11 cellular contexts compared by ENCODE assay signal in genomic region chr19:50514346-50515167, GRCh38. TPM values are rescaled to one million over a fixed set of nuclear protein-coding genes. Genes with fewer than 3 reads are reported as not detected.
DNase-seq lines count a peak whose midpoint lies in the region; ATAC-seq lines count a peak whose summit lies in the region.
"Had no signal": no experiment of that assay in that cellular context is flagged by ENCODE, and none has a peak within 500 bp of the region (broad histone marks: within the 10 kb centered on the region; RNA-seq: fewer than 3 reads in every experiment).

No MANE protein-coding gene starts in this region.

- H3K27ac ChIP-seq in naive thymus-derived CD4-positive, alpha-beta T cell (ENCODE audit: low read depth, low read length) = no peak overlapping the region

- H3K4me1 Mint-ChIP-seq in activated T-helper 2 cell treated with anti-CD3 and anti-CD28 coated beads, Interferon-gamma antibody, Interleukin-2, Interleukin-4, amounts not matched to agents 10 μg/mL and 5 μg/mL and 100 μg/mL, durations not matched to agents 14 hours and 24 hours and 36 hours (ENCODE audit: low read depth) = peaks cover 6% of the 10 kb centered on the region
- H3K4me1 Mint-ChIP-seq in naive thymus-derived CD4-positive, alpha-beta T cell = peaks cover 0 to 17% (median 15%) of the 10 kb centered on the region in 7 donors
- peaks cover 10% of the 10 kb centered on the region for H3K4me1 Mint-ChIP-seq in activated T-helper 17 cell treated with anti-CD3 and anti-CD28 coated beads, Interleukin-2, amount 50 U/mL, for 72 hours

- ATAC-seq in naive thymus-derived CD4-positive, alpha-beta T cell = no peak
- ATAC-seq in activated T-helper 17 cell treated with anti-CD3 and anti-CD28 coated beads, Interleukin-2, amount 50 U/mL, for 72 hours (replicated peaks) = no peak
- ATAC-seq in HG02973 (IDR thresholded peaks at IDR 0.05; ENCODE audit: unreplicated experiment) = no peak
- ATAC-seq: HCT116; stimulated activated naive CD8-positive, alpha-beta T cell treated with anti-CD3 and anti-CD28 coated beads, Interleukin-15, amount 100 ng/mL, for 72 hours had no signal

- H3K9me3 ChIP-seq in naive thymus-derived CD4-positive, alpha-beta T cell (ENCODE audit: control insufficient read depth in 2 of 3, low read length in 3 of 3) = no peaks in the 10 kb centered on the region

- no peaks in the 10 kb centered on the region for H3K27me3 Mint-ChIP-seq in activated T-helper 2 cell treated with anti-CD3 and anti-CD28 coated beads, Interferon-gamma antibody, Interleukin-2, Interleukin-4, amounts not matched to agents 10 μg/mL and 5 μg/mL and 100 μg/mL, durations not matched to agents 14 hours and 24 hours and 36 hours (ENCODE audit: low read depth)
- peaks cover 0 to 17% (median 6%) of the 10 kb centered on the region in 5 donors for H3K27me3 Mint-ChIP-seq in naive thymus-derived CD4-positive, alpha-beta T cell
- H3K27me3 Mint-ChIP-seq in activated T-helper 17 cell treated with anti-CD3 and anti-CD28 coated beads, Interleukin-2, amount 50 U/mL, for 72 hours = no peaks in the 10 kb centered on the region

- POLR2A ChIA-PET in naive thymus-derived CD4-positive, alpha-beta T cell (lab: Charles Lee) = no interaction called here

- DNase-seq in COLO668 (lab: John Stamatoyannopoulos, UW; ENCODE audit: unreplicated experiment) = peak; percentile 17
- peak; percentile 88 for DNase-seq in NCI-H1105 (lab: John Stamatoyannopoulos, UW)
- no peak for DNase-seq in activated T-helper 2 cell treated with anti-CD3 and anti-CD28 coated beads, Interferon-gamma antibody, Interleukin-2, Interleukin-4, amounts not matched to agents 10 μg/mL and 5 μg/mL and 100 μg/mL, durations not matched to agents 14 hours and 24 hours and 36 hours (ENCODE audit: low spot score)
- no peak for DNase-seq in naive thymus-derived CD4-positive, alpha-beta T cell
- no peak for DNase-seq in germinal center (ENCODE audit: low spot score)
- no peak for DNase-seq in ecto neural progenitor cell (ENCODE audit: low spot score)
- DNase-seq: stimulated activated naive CD8-positive, alpha-beta T cell treated with anti-CD3 and anti-CD28 coated beads, Interleukin-15, amount 100 ng/mL, for 72 hours had no signal

- peaks cover 3% of the 10 kb centered on the region for H3K36me3 Mint-ChIP-seq in activated T-helper 2 cell treated with anti-CD3 and anti-CD28 coated beads, Interferon-gamma antibody, Interleukin-2, Interleukin-4, amounts not matched to agents 10 μg/mL and 5 μg/mL and 100 μg/mL, durations not matched to agents 14 hours and 24 hours and 36 hours (ENCODE audit: low read depth)
- H3K36me3 Mint-ChIP-seq in naive thymus-derived CD4-positive, alpha-beta T cell = peaks cover 0 to 6% (median 0%) of the 10 kb centered on the region in 5 donors
- H3K36me3 Mint-ChIP-seq in activated T-helper 17 cell treated with anti-CD3 and anti-CD28 coated beads, Interleukin-2, amount 50 U/mL, for 72 hours (ENCODE audit: low read depth) = peaks cover 16% of the 10 kb centered on the region

- no peak overlapping the region for H3K4me3 Mint-ChIP-seq in activated T-helper 2 cell treated with anti-CD3 and anti-CD28 coated beads, Interferon-gamma antibody, Interleukin-2, Interleukin-4, amounts not matched to agents 10 μg/mL and 5 μg/mL and 100 μg/mL, durations not matched to agents 14 hours and 24 hours and 36 hours (ENCODE audit: low read depth)
- H3K4me3 Mint-ChIP-seq in naive thymus-derived CD4-positive, alpha-beta T cell = peak overlapping the region in 4 of 10 donors; percentile 12 to 39 (median 25)
- no peak overlapping the region for H3K4me3 Mint-ChIP-seq in activated T-helper 17 cell treated with anti-CD3 and anti-CD28 coated beads, Interleukin-2, amount 50 U/mL, for 72 hours

- no peaks in the 10 kb centered on the region for H3K36me3 ChIP-seq in naive thymus-derived CD4-positive, alpha-beta T cell (ENCODE audit: control insufficient read depth in 2 of 3, insufficient read depth in 3 of 3, low read length in 3 of 3)

- peak overlapping the region; percentile 15 for H3K27ac Mint-ChIP-seq in activated T-helper 2 cell treated with anti-CD3 and anti-CD28 coated beads, Interferon-gamma antibody, Interleukin-2, Interleukin-4, amounts not matched to agents 10 μg/mL and 5 μg/mL and 100 μg/mL, durations not matched to agents 14 hours and 24 hours and 36 hours
- peak overlapping the region in 5 of 9 donors; percentile 28 to 84 (median 55) for H3K27ac Mint-ChIP-seq in naive thymus-derived CD4-positive, alpha-beta T cell
- H3K27ac Mint-ChIP-seq in activated T-helper 17 cell treated with anti-CD3 and anti-CD28 coated beads, Interleukin-2, amount 50 U/mL, for 72 hours = no peak overlapping the region

- intact Hi-C loops in activated T-helper 2 cell treated with anti-CD3 and anti-CD28 coated beads, Interferon-gamma antibody, Interleukin-2, Interleukin-4, amounts not matched to agents 10 μg/mL and 5 μg/mL and 100 μg/mL, durations not matched to agents 14 hours and 24 hours and 36 hours (cut with micrococcal nuclease) = loop anchor here (10.0 kb wide), 1 partner anchor 290 kb away; no protein-coding TSS in a partner anchor
- intact Hi-C loops in naive thymus-derived CD4-positive, alpha-beta T cell (cut with micrococcal nuclease) = loop anchor here in 1 of 2 donors (5.0 kb wide), 1 partner anchor 1522 kb away; the partner anchor contains the start of genes GYS1 and RUVBL2

- H3K9me3 Mint-ChIP-seq in activated T-helper 2 cell treated with anti-CD3 and anti-CD28 coated beads, Interferon-gamma antibody, Interleukin-2, Interleukin-4, amounts not matched to agents 10 μg/mL and 5 μg/mL and 100 μg/mL, durations not matched to agents 14 hours and 24 hours and 36 hours = no peaks in the 10 kb centered on the region
- peaks cover 0 to 2% (median 0%) of the 10 kb centered on the region in 11 donors for H3K9me3 Mint-ChIP-seq in naive thymus-derived CD4-positive, alpha-beta T cell
- H3K9me3 Mint-ChIP-seq in activated T-helper 17 cell treated with anti-CD3 and anti-CD28 coated beads, Interleukin-2, amount 50 U/mL, for 72 hours = no peaks in the 10 kb centered on the region
- H3K9me3 Mint-ChIP-seq: stimulated activated naive CD8-positive, alpha-beta T cell treated with anti-CD3 and anti-CD28 coated beads, Interleukin-15, amount 100 ng/mL, for 72 hours had no signal

- CTCF ChIA-PET in naive thymus-derived CD4-positive, alpha-beta T cell (lab: Charles Lee) = no interaction called here

- no peaks in the 10 kb centered on the region for H3K27me3 ChIP-seq in naive thymus-derived CD4-positive, alpha-beta T cell (ENCODE audit: control insufficient read depth in 2 of 2, insufficient read depth in 2 of 2, low read length in 2 of 2)

- peaks cover 7 to 16% of the 10 kb centered on the region in 2 donors for H3K4me1 ChIP-seq in naive thymus-derived CD4-positive, alpha-beta T cell (ENCODE audit: control insufficient read depth in 2 of 2, insufficient read depth in 2 of 2, low read length in 2 of 2)

- H3K4me3 ChIP-seq in naive thymus-derived CD4-positive, alpha-beta T cell (ENCODE audit: low read length) = no peak overlapping the region

RNA-seq across cellular contexts. Expression of gene ASPDH, which starts 0.8 kb away (rescaled TPM):
- total RNA-seq in activated T-helper 2 cell treated with anti-CD3 and anti-CD28 coated beads, Interferon-gamma antibody, Interleukin-2, Interleukin-4, amounts not matched to agents 10 μg/mL and 5 μg/mL and 100 μg/mL, durations not matched to agents 14 hours and 24 hours and 36 hours = not detected in 2 replicates
- total RNA-seq in naive thymus-derived CD4-positive, alpha-beta T cell = not detected
- polyA plus RNA-seq in naive thymus-derived CD4-positive, alpha-beta T cell = not detected
- total RNA-seq in activated T-helper 17 cell treated with anti-CD3 and anti-CD28 coated beads, Interleukin-2, amount 50 U/mL, for 72 hours = not detected
- total RNA-seq: fibroblast of villous mesenchyme had no signal

RNA-seq across cellular contexts. Expression of gene JOSD2, which starts 3.6 kb away (rescaled TPM):
- total RNA-seq in activated T-helper 2 cell treated with anti-CD3 and anti-CD28 coated beads, Interferon-gamma antibody, Interleukin-2, Interleukin-4, amounts not matched to agents 10 μg/mL and 5 μg/mL and 100 μg/mL, durations not matched to agents 14 hours and 24 hours and 36 hours = 39.9 and 43.6 TPM in 2 replicates
- total RNA-seq in naive thymus-derived CD4-positive, alpha-beta T cell = 10 to 100 TPM; 13.0 to 45.9 (median 22.7) TPM
- 10 to 100 TPM; 17.8 to 18.8 TPM for polyA plus RNA-seq in naive thymus-derived CD4-positive, alpha-beta T cell
- total RNA-seq in activated T-helper 17 cell treated with anti-CD3 and anti-CD28 coated beads, Interleukin-2, amount 50 U/mL, for 72 hours = 10 to 100 TPM; 37.5 to 45.8 TPM

RNA-seq across cellular contexts. Expression of gene GARIN5A, which starts 37.9 kb away (rescaled TPM):
- 0.28 and 0.82 TPM in 2 replicates for total RNA-seq in activated T-helper 2 cell treated with anti-CD3 and anti-CD28 coated beads, Interferon-gamma antibody, Interleukin-2, Interleukin-4, amounts not matched to agents 10 μg/mL and 5 μg/mL and 100 μg/mL, durations not matched to agents 14 hours and 24 hours and 36 hours
- under 1 TPM in 4 of 5 experiments, not detected in 1; 0.59 to 0.93 (median 0.68) TPM for total RNA-seq in naive thymus-derived CD4-positive, alpha-beta T cell
- 1 to 10 TPM in 1 of 2 donors, under 1 TPM in 1; 0.77 to 3.1 TPM for polyA plus RNA-seq in naive thymus-derived CD4-positive, alpha-beta T cell
- total RNA-seq in activated T-helper 17 cell treated with anti-CD3 and anti-CD28 coated beads, Interleukin-2, amount 50 U/mL, for 72 hours = 1 to 10 TPM in 1 of 2 donors, under 1 TPM in 1; 0.39 to 1.2 TPM
- total RNA-seq: fibroblast of villous mesenchyme had no signal

RNA-seq across cellular contexts. Expression of gene EMC10, which starts 38.2 kb away (rescaled TPM):
- total RNA-seq in activated T-helper 2 cell treated with anti-CD3 and anti-CD28 coated beads, Interferon-gamma antibody, Interleukin-2, Interleukin-4, amounts not matched to agents 10 μg/mL and 5 μg/mL and 100 μg/mL, durations not matched to agents 14 hours and 24 hours and 36 hours = 76.0 and 76.2 TPM in 2 replicates
- 10 to 100 TPM; 75.5 to 95.2 (median 88.1) TPM for total RNA-seq in naive thymus-derived CD4-positive, alpha-beta T cell
- 10 to 100 TPM in 1 of 2 donors, 1 to 10 TPM in 1; 8.7 to 11.0 TPM for polyA plus RNA-seq in naive thymus-derived CD4-positive, alpha-beta T cell
- 10 to 100 TPM; 31.3 to 57.8 TPM for total RNA-seq in activated T-helper 17 cell treated with anti-CD3 and anti-CD28 coated beads, Interleukin-2, amount 50 U/mL, for 72 hours

RNA-seq across cellular contexts. Expression of gene LRRC4B, which starts 53.7 kb away (rescaled TPM):
- 0.18 TPM in 1 of 2 replicates, not detected in the other for total RNA-seq in activated T-helper 2 cell treated with anti-CD3 and anti-CD28 coated beads, Interferon-gamma antibody, Interleukin-2, Interleukin-4, amounts not matched to agents 10 μg/mL and 5 μg/mL and 100 μg/mL, durations not matched to agents 14 hours and 24 hours and 36 hours
- total RNA-seq in naive thymus-derived CD4-positive, alpha-beta T cell = not detected
- polyA plus RNA-seq in naive thymus-derived CD4-positive, alpha-beta T cell = not detected
- not detected for total RNA-seq in activated T-helper 17 cell treated with anti-CD3 and anti-CD28 coated beads, Interleukin-2, amount 50 U/mL, for 72 hours
- total RNA-seq: fibroblast of villous mesenchyme had no signal

Comparison
In these comparisons a context has a peak if more than half of its experiments do, and no peak if none do; other contexts are left out.
1. DNase-seq: peak in COLO668 (single experiment) and NCI-H1105 (single experiment); none in activated T-helper 2 cell treated with anti-CD3 and anti-CD28 coated beads, Interferon-gamma antibody, Interleukin-2, Interleukin-4, amounts not matched to agents 10 μg/mL and 5 μg/mL and 100 μg/mL, durations not matched to agents 14 hours and 24 hours and 36 hours (single experiment), naive thymus-derived CD4-positive, alpha-beta T cell (0 of 9), germinal center (single experiment) and ecto neural progenitor cell (single experiment).